In genomic region chr3:8623741-8624140, GRCh38 we compare ENCODE assay signal across 1 cellular context.
TF ChIP-seq lines count a peak whose summit lies in the region.

No MANE protein-coding gene starts in this region.

TF ChIP-seq in H1, 55 proteins besides CTCF, POLR2A, EP300 and RAD21 (continued from another document):
- TF ChIP-seq TCF12 (IDR thresholded peaks at IDR 0.05; ENCODE audit: low read depth, low read length) (no peak), ASH2L (IDR thresholded peaks at IDR 0.05; ENCODE audit: low read length) (no peak), SAP30 (IDR thresholded peaks at IDR 0.05; ENCODE audit: insufficient read depth, insufficient replicate concordance, low read length) (no peak), HDAC2 (IDR thresholded peaks at IDR 0.05; ENCODE audit: borderline replicate concordance in 1 of 2, low read depth in 2 of 2, low read length in 2 of 2) (no peak), KDM1A (IDR thresholded peaks at IDR 0.05; ENCODE audit: borderline replicate concordance, low read length) (no peak), GABPA (IDR thresholded peaks at IDR 0.05; ENCODE audit: borderline replicate concordance, insufficient read depth, low read length) (no peak), CBX8 (IDR thresholded peaks at IDR 0.05; ENCODE audit: borderline replicate concordance, low read depth, low read length) (no peak), NANOG (IDR thresholded peaks at IDR 0.05; ENCODE audit: insufficient read depth, low read depth, low read length, poor library complexity, severe bottlenecking) (no peak), HDAC6 (IDR thresholded peaks at IDR 0.05; ENCODE audit: low read depth, low read length) (no peak)
- TF ChIP-seq, protein P1, sequence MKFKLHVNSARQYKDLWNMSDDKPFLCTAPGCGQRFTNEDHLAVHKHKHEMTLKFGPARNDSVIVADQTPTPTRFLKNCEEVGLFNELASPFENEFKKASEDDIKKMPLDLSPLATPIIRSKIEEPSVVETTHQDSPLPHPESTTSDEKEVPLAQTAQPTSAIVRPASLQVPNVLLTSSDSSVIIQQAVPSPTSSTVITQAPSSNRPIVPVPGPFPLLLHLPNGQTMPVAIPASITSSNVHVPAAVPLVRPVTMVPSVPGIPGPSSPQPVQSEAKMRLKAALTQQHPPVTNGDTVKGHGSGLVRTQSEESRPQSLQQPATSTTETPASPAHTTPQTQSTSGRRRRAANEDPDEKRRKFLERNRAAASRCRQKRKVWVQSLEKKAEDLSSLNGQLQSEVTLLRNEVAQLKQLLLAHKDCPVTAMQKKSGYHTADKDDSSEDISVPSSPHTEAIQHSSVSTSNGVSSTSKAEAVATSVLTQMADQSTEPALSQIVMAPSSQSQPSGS (IDR thresholded peaks at IDR 0.05; ENCODE audit: low read length) = no peak
- TF ChIP-seq, protein P2, sequence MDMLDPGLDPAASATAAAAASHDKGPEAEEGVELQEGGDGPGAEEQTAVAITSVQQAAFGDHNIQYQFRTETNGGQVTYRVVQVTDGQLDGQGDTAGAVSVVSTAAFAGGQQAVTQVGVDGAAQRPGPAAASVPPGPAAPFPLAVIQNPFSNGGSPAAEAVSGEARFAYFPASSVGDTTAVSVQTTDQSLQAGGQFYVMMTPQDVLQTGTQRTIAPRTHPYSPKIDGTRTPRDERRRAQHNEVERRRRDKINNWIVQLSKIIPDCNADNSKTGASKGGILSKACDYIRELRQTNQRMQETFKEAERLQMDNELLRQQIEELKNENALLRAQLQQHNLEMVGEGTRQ (IDR thresholded peaks at IDR 0.05; ENCODE audit: low read length) = no peak
